34 cellular contexts compared by ENCODE assay signal in the genomic region with DNA sequence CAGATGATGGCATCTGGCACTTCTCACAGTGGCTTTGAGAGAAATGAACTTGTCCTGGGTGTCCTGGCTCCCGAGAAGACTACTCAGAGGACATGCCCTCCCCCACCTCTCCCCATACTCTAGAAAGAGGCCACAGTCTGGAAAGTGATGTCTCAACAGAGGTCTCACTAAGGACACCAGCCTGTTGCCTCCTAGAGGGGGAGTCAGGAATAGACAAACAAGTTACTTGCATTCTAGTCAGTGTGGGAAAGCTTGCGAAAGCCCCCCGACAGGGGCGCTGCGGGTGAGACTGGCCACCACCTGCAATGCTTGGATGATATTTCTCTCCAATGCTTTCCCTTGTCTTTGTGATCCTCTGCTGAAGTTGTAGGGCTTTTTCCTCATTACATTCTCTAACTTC. TPM values are rescaled to one million over a fixed set of nuclear protein-coding genes. Genes with fewer than 3 reads are reported as not detected.
A peak's percentile ranks its signal among the peaks of the same experiment; 100 is the strongest.
DNase-seq lines count a peak whose midpoint lies in the region; ATAC-seq and TF ChIP-seq lines count a peak whose summit lies in the region.
"Had no signal": no experiment of that assay in that cellular context is flagged by ENCODE, and none has a peak within 500 bp of the region (broad histone marks: within the 10 kb centered on the region; RNA-seq: fewer than 3 reads in every experiment).

No MANE protein-coding gene starts in this region.

- no peaks in the 10 kb centered on the region for H3K27me3 Mint-ChIP-seq in CD4-positive, alpha-beta T cell
- H3K27me3 Mint-ChIP-seq in GM23338 (ENCODE audit: insufficient read depth, low read depth, poor library complexity) (peaks cover 1% of the 10 kb centered on the region), T-cell (no peaks in the 10 kb centered on the region)
- H3K27me3 Mint-ChIP-seq: activated naive CD8-positive, alpha-beta T cell treated with anti-CD3 and anti-CD28 coated beads, Interleukin-2, amount 50 U/mL, for 24 hours; IgD-negative memory B cell had no signal

- CTCF ChIA-PET in CD4-positive, alpha-beta T cell (lab: Charles Lee), result interaction anchor here (3.5 kb wide), 1 partner anchor 18 kb away, joined by 11 read pairs; a partner anchor contains a TSS
- CTCF ChIA-PET in T-cell (lab: Charles Lee), result interaction anchor here in 1 of 2 donors (0.7 to 1.1 kb wide), 3 partner anchors 18 to 130 kb away, joined by 3 to 6 read pairs (median 3); no protein-coding TSS in a partner anchor

- H3K4me3 ChIP-seq in GM23338, result no peak overlapping the region
- no peak overlapping the region for H3K4me3 ChIP-seq in fibroblast of mammary gland (ENCODE audit: control insufficient read depth, low read depth, low read length)
- no peak overlapping the region for H3K4me3 ChIP-seq in ascending aorta
- H3K4me3 ChIP-seq: gastroesophageal sphincter, hepatocyte, lower lobe of right lung, PC-9, transverse colon had no signal

- H3K27me3 ChIP-seq in CD4-positive, alpha-beta T cell (ENCODE audit: control insufficient read depth, insufficient read depth, low read length), result no peaks in the 10 kb centered on the region
- H3K27me3 ChIP-seq in GM23338 (ENCODE audit: insufficient read depth), result no peaks in the 10 kb centered on the region
- no peaks in the 10 kb centered on the region for H3K27me3 ChIP-seq in ascending aorta
- H3K27me3 ChIP-seq: gastroesophageal sphincter, hepatocyte, transverse colon had no signal

- no peak for DNase-seq in CD4-positive, alpha-beta T cell
- DNase-seq in GM23338 (ENCODE audit: low spot score) (peak; percentile 56), T-cell (no peak), fibroblast of mammary gland (ENCODE audit: low read depth) (no peak), ascending aorta (ENCODE audit: low spot score in 2 of 2) (no peak), caudate nucleus (lab: John Stamatoyannopoulos, UW) (no peak)
- DNase-seq: activated CD4-positive, alpha-beta T cell treated with anti-CD3 and anti-CD28 coated beads for 48 hours; activated CD8-positive, alpha-beta memory T cell treated with anti-CD3 and anti-CD28 coated beads for 24 hours; activated effector memory CD4-positive, alpha-beta T cell treated with anti-CD3 and anti-CD28 coated beads, Interleukin-2, amount 50 U/mL, for 16 hours; activated naive CD8-positive, alpha-beta T cell treated with anti-CD3 and anti-CD28 coated beads, Interleukin-2, amount 50 U/mL, for 24 hours; activated T-cell treated with anti-CD3 and anti-CD28 coated beads for 4 hours; C1 segment of cervical spinal cord; COR-L47; lower lobe of right lung; natural killer cell; NCI-H1105 treated with DMSO at 0.1 percent for 48 hours; NCI-H2029; NCI-H524; NK-92 treated with Interleukin-12 subunit alpha and Interleukin-12 subunit beta, amount 100 ng/mL, for 24 hours; occipital lobe; PC-9; stimulated activated CD4-positive, alpha-beta T cell treated with anti-CD3 and anti-CD28 coated beads, Interleukin-4, amount 100 ng/mL, for 1 hour; SW 1271; T-helper 9 cell; transverse colon had no signal

- H3K4me1 ChIP-seq in GM23338 (ENCODE audit: insufficient read depth), result no peaks in the 10 kb centered on the region
- no peaks in the 10 kb centered on the region for H3K4me1 ChIP-seq in ascending aorta
- H3K4me1 ChIP-seq: gastroesophageal sphincter, lower lobe of right lung had no signal

- H3K27ac Mint-ChIP-seq in CD4-positive, alpha-beta T cell, result peak overlapping the region; percentile 93
- H3K27ac Mint-ChIP-seq in GM23338 (no peak overlapping the region), T-cell (peak overlapping the region; percentile 35 to 58)
- H3K27ac Mint-ChIP-seq: activated naive CD8-positive, alpha-beta T cell treated with anti-CD3 and anti-CD28 coated beads, Interleukin-2, amount 50 U/mL, for 24 hours had no signal

- intact Hi-C loops in CD4-positive, alpha-beta T cell (cut with DNase I, micrococcal nuclease), result loop anchor here in 1 of 2 experiments (10.0 kb wide), 1 partner anchor 269 kb away; no protein-coding TSS in a partner anchor
- intact Hi-C loops in ascending aorta (cut with DNase I), result no loop called here

- no peaks in the 10 kb centered on the region for H3K9me2 ChIP-seq in GM23338 (ENCODE audit: insufficient read depth)

- H3K27ac ChIP-seq in CD4-positive, alpha-beta T cell (ENCODE audit: low read depth, low read length), result no peak overlapping the region
- no peak overlapping the region for H3K27ac ChIP-seq in GM23338 (ENCODE audit: low read depth)
- H3K27ac ChIP-seq in ascending aorta, result no peak overlapping the region
- H3K27ac ChIP-seq in caudate nucleus (ENCODE audit: low read depth, low read length), result no peak overlapping the region
- H3K27ac ChIP-seq: gastroesophageal sphincter, hepatocyte, lower lobe of right lung, PC-9, transverse colon, VCaP had no signal

- H3K4me2 ChIP-seq in GM23338, result no peak overlapping the region
- H3K4me2 ChIP-seq: hepatocyte, PC-9 had no signal

- no peaks in the 10 kb centered on the region; the same call in 1 of the 2 replicates for H3K79me2 ChIP-seq in GM23338 (replicated peaks; ENCODE audit: insufficient read depth)

- H3K9me3 Mint-ChIP-seq in CD4-positive, alpha-beta T cell, result no peaks in the 10 kb centered on the region
- H3K9me3 Mint-ChIP-seq in GM23338 (no peaks in the 10 kb centered on the region), T-cell (no peaks in the 10 kb centered on the region)
- H3K9me3 Mint-ChIP-seq: activated naive CD8-positive, alpha-beta T cell treated with anti-CD3 and anti-CD28 coated beads, Interleukin-2, amount 50 U/mL, for 24 hours; IgD-negative memory B cell; natural killer cell had no signal

- H2AFZ ChIP-seq in GM23338, result no peak overlapping the region
- H2AFZ ChIP-seq: hepatocyte, PC-9 had no signal

- peaks cover 90% of the 10 kb centered on the region for H3K4me1 Mint-ChIP-seq in CD4-positive, alpha-beta T cell (ENCODE audit: low read depth)
- H3K4me1 Mint-ChIP-seq in GM23338, result no peaks in the 10 kb centered on the region
- peaks cover 51 to 69% (median 60%) of the 10 kb centered on the region in 3 donors for H3K4me1 Mint-ChIP-seq in T-cell

- no peak overlapping the region for H3K4me3 Mint-ChIP-seq in CD4-positive, alpha-beta T cell
- H3K4me3 Mint-ChIP-seq in GM23338, result no peak overlapping the region
- no peak overlapping the region for H3K4me3 Mint-ChIP-seq in T-cell
- H3K4me3 Mint-ChIP-seq: activated naive CD8-positive, alpha-beta T cell treated with anti-CD3 and anti-CD28 coated beads, Interleukin-2, amount 50 U/mL, for 24 hours; IgD-negative memory B cell; natural killer cell had no signal

- POLR2A ChIA-PET in CD4-positive, alpha-beta T cell (lab: Charles Lee), result interaction anchor here (5.0 kb wide), 1 partner anchor 18 kb away, joined by 18 read pairs; a partner anchor contains a TSS
- POLR2A ChIA-PET in T-cell (lab: Charles Lee), result no interaction called here

- H3K36me3 Mint-ChIP-seq in CD4-positive, alpha-beta T cell (ENCODE audit: low read depth), result peaks cover 88% of the 10 kb centered on the region
- peaks cover 51% of the 10 kb centered on the region for H3K36me3 Mint-ChIP-seq in GM23338 (ENCODE audit: low read depth)
- H3K36me3 Mint-ChIP-seq in T-cell, result peaks cover 57% of the 10 kb centered on the region

- no peak for TF ChIP-seq CTCF in CD4-positive, alpha-beta T cell (IDR thresholded peaks at IDR 0.05)
- TF ChIP-seq CTCF in GM23338 (conservative IDR thresholded peaks at IDR 0.05; ENCODE audit: low read depth in 2 of 2), result peak; percentile 40 to 50
- TF ChIP-seq CTCF in fibroblast of mammary gland (conservative IDR thresholded peaks at IDR 0.05; ENCODE audit: control insufficient read depth, insufficient read depth, low read depth, low read length), result peak; percentile 2
- TF ChIP-seq CTCF in ascending aorta (IDR thresholded peaks at IDR 0.05), result no peak

- peaks cover 55% of the 10 kb centered on the region for H3K36me3 ChIP-seq in GM23338 (ENCODE audit: insufficient read depth)
- peaks cover 30 to 71% of the 10 kb centered on the region in 2 donors for H3K36me3 ChIP-seq in ascending aorta

- H3F3A ChIP-seq in GM23338 (replicated peaks; ENCODE audit: low read depth), result no peaks in the 10 kb centered on the region

- H4K20me1 ChIP-seq in GM23338 (replicated peaks; ENCODE audit: insufficient read depth), result peaks cover 15% of the 10 kb centered on the region

- H3K9me3 ChIP-seq in CD4-positive, alpha-beta T cell (ENCODE audit: control insufficient read depth, low read length), result no peaks in the 10 kb centered on the region
- H3K9me3 ChIP-seq in ascending aorta, result no peaks in the 10 kb centered on the region
- H3K9me3 ChIP-seq: gastroesophageal sphincter, lower lobe of right lung, transverse colon had no signal

- no peak for ATAC-seq in CD4-positive, alpha-beta T cell (ENCODE audit: poor library complexity)
- ATAC-seq in GM23338 (peak; percentile 78), T-cell (replicated peaks in 1 of 4) (no peak), HG03520 (IDR thresholded peaks at IDR 0.05; ENCODE audit: unreplicated experiment) (no peak)
- ATAC-seq: activated naive CD8-positive, alpha-beta T cell treated with anti-CD3 and anti-CD28 coated beads, Interleukin-2, amount 50 U/mL, for 24 hours; gastroesophageal sphincter; lower lobe of right lung; natural killer cell; Right ventricle myocardium inferior had no signal

TF ChIP-seq in GM23338, 12 proteins besides CTCF, POLR2A, EP300 and RAD21 (continues in another document):
- no peak for TF ChIP-seq EZH2 (IDR thresholded peaks at IDR 0.05; ENCODE audit: low read depth, unreplicated experiment)
- TF ChIP-seq JUNB (IDR thresholded peaks at IDR 0.05; ENCODE audit: unreplicated experiment), result no peak
- TF ChIP-seq, protein P1, sequence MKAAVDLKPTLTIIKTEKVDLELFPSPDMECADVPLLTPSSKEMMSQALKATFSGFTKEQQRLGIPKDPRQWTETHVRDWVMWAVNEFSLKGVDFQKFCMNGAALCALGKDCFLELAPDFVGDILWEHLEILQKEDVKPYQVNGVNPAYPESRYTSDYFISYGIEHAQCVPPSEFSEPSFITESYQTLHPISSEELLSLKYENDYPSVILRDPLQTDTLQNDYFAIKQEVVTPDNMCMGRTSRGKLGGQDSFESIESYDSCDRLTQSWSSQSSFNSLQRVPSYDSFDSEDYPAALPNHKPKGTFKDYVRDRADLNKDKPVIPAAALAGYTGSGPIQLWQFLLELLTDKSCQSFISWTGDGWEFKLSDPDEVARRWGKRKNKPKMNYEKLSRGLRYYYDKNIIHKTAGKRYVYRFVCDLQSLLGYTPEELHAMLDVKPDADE (IDR thresholded peaks at IDR 0.05), result no peak
- no peak for TF ChIP-seq CREB1 (CRISPR knock-in tag; IDR thresholded peaks at IDR 0.05; ENCODE audit: low read depth)
- TF ChIP-seq POLR2AphosphoS5 (IDR thresholded peaks at IDR 0.05; ENCODE audit: low read depth), result no peak
- TF ChIP-seq EZH2phosphoT487 (IDR thresholded peaks at IDR 0.05; ENCODE audit: unreplicated experiment), result no peak
- TF ChIP-seq NANOG (IDR thresholded peaks at IDR 0.05; ENCODE audit: borderline replicate concordance), result no peak

RNA-seq across cellular contexts. Expression of a gene that starts 17.2 kb away (rescaled TPM):
- total RNA-seq in CD4-positive, alpha-beta T cell, result 10 to 100 TPM; 26.2 to 29.5 TPM
- 37.9 and 45.3 TPM in 2 replicates for total RNA-seq in GM23338 (2014; rRNA removed; shearing (Covaris generic))
- 35.2 and 38.3 TPM in 2 replicates for polyA plus RNA-seq in GM23338 (2016; fragmentation: Nextera tagmentation; extraction: Ambion mirVana)
- total RNA-seq in T-cell, result 10 to 100 TPM; 14.0 to 33.7 (median 18.2) TPM
- 6.4 TPM for total RNA-seq in ascending aorta

RNA-seq across cellular contexts. Expression of a gene that starts 50.1 kb away (rescaled TPM):
- total RNA-seq in CD4-positive, alpha-beta T cell, result not detected
- 0.66 TPM in 1 of 2 replicates, not detected in the other for total RNA-seq in GM23338 (2014; rRNA removed; shearing (Covaris generic))
- 0.26 and 0.39 TPM in 2 replicates for polyA plus RNA-seq in GM23338 (2016; fragmentation: Nextera tagmentation; extraction: Ambion mirVana)
- total RNA-seq in T-cell (not detected), ascending aorta (not detected)
- total RNA-seq: cerebellum, HT-29, lower lobe of right lung, natural killer cell, PC-9, pulmonary artery endothelial cell had no signal
- polyA plus RNA-seq: IgD-negative memory B cell had no signal

Comparison
In these comparisons a context has a peak if more than half of its experiments do, and no peak if none do; other contexts are left out.
1. CTCF ChIP-seq: peak in GM23338 (2 of 2) and fibroblast of mammary gland (single experiment); none in CD4-positive, alpha-beta T cell (single experiment) and ascending aorta (0 of 3).